14 cellular contexts compared by ENCODE assay signal in the genomic region with DNA sequence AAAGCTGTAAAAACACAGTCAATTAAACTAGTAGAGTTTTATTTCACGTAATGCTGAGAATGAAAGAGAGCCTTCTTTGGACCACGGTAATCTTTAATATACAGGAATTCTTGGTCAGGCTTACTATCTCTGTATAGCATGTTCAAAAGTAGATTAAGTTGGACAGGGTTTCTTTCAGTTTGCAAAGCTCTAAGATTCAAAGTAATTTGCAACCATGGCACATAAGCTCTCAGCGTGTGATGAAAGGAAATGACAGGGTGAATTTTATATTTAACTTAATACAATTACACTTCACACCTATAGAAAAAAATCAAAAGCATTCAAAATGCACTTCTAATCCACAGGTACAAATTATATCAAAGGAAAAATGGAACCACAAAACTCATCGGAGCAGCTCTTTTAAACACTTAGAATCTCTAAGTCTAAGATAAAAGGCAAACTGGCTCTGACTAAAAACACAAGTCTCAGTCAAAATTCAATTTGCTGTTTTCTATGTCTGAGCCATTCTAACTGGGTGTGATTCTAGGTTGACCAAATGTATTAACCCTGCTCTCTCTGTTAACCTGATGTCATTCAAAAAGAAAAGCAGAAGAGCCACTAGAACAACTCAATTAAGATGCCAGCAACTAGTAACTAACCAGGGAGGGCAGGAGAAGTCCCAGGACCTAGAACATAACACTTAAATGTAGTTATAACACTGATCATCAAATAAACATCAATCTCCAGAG.
DNase-seq lines count a peak whose midpoint lies in the region; ATAC-seq and TF ChIP-seq lines count a peak whose summit lies in the region.
"Had no signal": no experiment of that assay in that cellular context is flagged by ENCODE, and none has a peak within 500 bp of the region (broad histone marks: within the 10 kb centered on the region; RNA-seq: fewer than 3 reads in every experiment).

No MANE protein-coding gene starts in this region.

- CTCF ChIA-PET in PC-9 (lab: Charles Lee): interaction anchor here (0.6 kb wide), 1 partner anchor 179 kb away, joined by 3 read pairs; no protein-coding TSS in a partner anchor

- no peaks in the 10 kb centered on the region for H3K27me3 Mint-ChIP-seq in activated T-cell treated with anti-CD3 and anti-CD28 coated beads, Interleukin-2, amount 50 U/mL, for 72 hours (ENCODE audit: low read depth)
- H3K27me3 Mint-ChIP-seq: dendritic cell treated with granulocyte-macrophage colony-stimulating factor and Interleukin-4, amounts not matched to agents 40 ng/mL and 50 ng/mL, for 4 days; T-helper 17 cell had no signal

- intact Hi-C loops in spleen (cut with DNase I; ENCODE audit: low total_unique reads) (loop anchor here (5.0 to 10.0 kb wide), 2 partner anchors 65 to 107 kb away; no protein-coding TSS in a partner anchor), PC-9 (cut with micrococcal nuclease; ENCODE audit: unreplicated experiment) (no loop called here)

- TF ChIP-seq POLR2A in spleen (IDR thresholded peaks at IDR 0.05) (no peak), GM18505 (IDR thresholded peaks at IDR 0.05; ENCODE audit: borderline replicate concordance, extremely low read depth, insufficient read depth, insufficient read length) (no peak)

- no peaks in the 10 kb centered on the region for H3K9me3 Mint-ChIP-seq in activated T-cell treated with anti-CD3 and anti-CD28 coated beads, Interleukin-2, amount 50 U/mL, for 72 hours
- H3K9me3 Mint-ChIP-seq: dendritic cell treated with granulocyte-macrophage colony-stimulating factor and Interleukin-4, amounts not matched to agents 40 ng/mL and 50 ng/mL, for 4 days had no signal

- in situ Hi-C loops in GM13976 (cut with MboI; ENCODE audit: low sequenced_read_pairs, unreplicated experiment): no loop called here

- peak; percentile 88 for ATAC-seq in activated T-cell treated with anti-CD3 and anti-CD28 coated beads, Interleukin-2, amount 50 U/mL, for 72 hours (replicated peaks in 1 of 2)
- ATAC-seq in GM18505 (IDR thresholded peaks at IDR 0.05; ENCODE audit: unreplicated experiment): no peak
- ATAC-seq: T-helper 17 cell had no signal

- WGBS in spleen, 5 donors: 60 to 66% (median 63%) methylated on average over 4 of the region's 4 CpGs

- H2AFZ ChIP-seq in PC-9: no peak overlapping the region

- peak overlapping the region; percentile 49 for H3K27ac ChIP-seq in epithelial cell of prostate
- H3K27ac ChIP-seq in spleen: peak overlapping the region in 5 of 8 donors; percentile 4 to 36 (median 26)
- no peak overlapping the region for H3K27ac ChIP-seq in PC-9

- H3K36me3 ChIP-seq in spleen (no peaks in the 10 kb centered on the region), PC-9 (ENCODE audit: low read depth) (no peaks in the 10 kb centered on the region)

- no peak overlapping the region for H3K4me2 ChIP-seq in PC-9

- H3F3A ChIP-seq in PC-9 (ENCODE audit: insufficient read depth, low read depth): peaks cover 3% of the 10 kb centered on the region; the same call in 1 of the 2 replicates

- H3K36me3 Mint-ChIP-seq in activated T-cell treated with anti-CD3 and anti-CD28 coated beads, Interleukin-2, amount 50 U/mL, for 72 hours (ENCODE audit: insufficient read depth in 2 of 2): no peaks in the 10 kb centered on the region

- peaks cover 52% of the 10 kb centered on the region for H3K4me1 Mint-ChIP-seq in activated T-cell treated with anti-CD3 and anti-CD28 coated beads, Interleukin-2, amount 50 U/mL, for 72 hours (ENCODE audit: low read depth)

- H3K79me2 ChIP-seq in PC-9 (ENCODE audit: low read depth): peaks cover 88% of the 10 kb centered on the region

- no peak overlapping the region for H3K4me3 ChIP-seq in spleen
- H3K4me3 ChIP-seq in PC-9: no peak overlapping the region

- H3K4me1 ChIP-seq in spleen: peaks cover 41 to 90% (median 66%) of the 10 kb centered on the region in 6 donors
- H3K4me1 ChIP-seq in PC-9 (replicated peaks; ENCODE audit: insufficient read depth): peaks cover 16% of the 10 kb centered on the region

- TF ChIP-seq CTCF in spleen (IDR thresholded peaks at IDR 0.05 in 8 of 11, conservative IDR thresholded peaks at IDR 0.05 in 3 of 11): no peak
- no peak for TF ChIP-seq CTCF in GM13976 (IDR thresholded peaks at IDR 0.05; ENCODE audit: borderline replicate concordance, control extremely low read depth, extremely low read depth, insufficient read depth, missing control alignments)
- no peak for TF ChIP-seq CTCF in PC-9 (conservative IDR thresholded peaks at IDR 0.05)

- H3K27me3 ChIP-seq in spleen (replicated peaks in 1 of 7): no peaks in the 10 kb centered on the region
- no peaks in the 10 kb centered on the region for H3K27me3 ChIP-seq in PC-9 (ENCODE audit: insufficient read depth, low read depth)

- H4K20me1 ChIP-seq in PC-9 (ENCODE audit: insufficient read depth): peaks cover 31% of the 10 kb centered on the region

- no TSS peak for BruUV-seq in PC-9 (replicated peaks; lab: Mats Ljungman, UMichigan)

- no peaks in the 10 kb centered on the region for H3K9me2 ChIP-seq in PC-9 (ENCODE audit: insufficient read depth)

- POLR2A ChIA-PET in PC-9 (lab: Charles Lee; ENCODE audit: unreplicated experiment): no interaction called here

- DNase-seq in activated T-cell treated with anti-CD3 and anti-CD28 coated beads, Interleukin-2, amount 50 U/mL, for 72 hours: no peak
- DNase-seq in activated T-cell treated with anti-CD3 and anti-CD28 coated beads for 4 hours (no peak), OCI-M1 (lab: John Stamatoyannopoulos, UW) (peak; percentile 29), epithelial cell of prostate (ENCODE audit: low read depth, low spot score) (no peak), spleen (no peak), GM13976 (ENCODE audit: low spot score) (no peak), PC-9 (no peak)
- DNase-seq: anterior cingulate cortex; NCI-H1105; NCI-H446 treated with DMSO at 0.1 percent for 48 hours; stimulated activated CD8-positive, alpha-beta memory T cell treated with anti-CD3 and anti-CD28 coated beads, Interleukin-4, amount 100 ng/mL, for 48 hours; T-helper 17 cell had no signal

- peak overlapping the region; percentile 74 for H3K27ac Mint-ChIP-seq in activated T-cell treated with anti-CD3 and anti-CD28 coated beads, Interleukin-2, amount 50 U/mL, for 72 hours
- H3K27ac Mint-ChIP-seq: dendritic cell treated with granulocyte-macrophage colony-stimulating factor and Interleukin-4, amounts not matched to agents 40 ng/mL and 50 ng/mL, for 4 days; T-helper 17 cell had no signal

- no peaks in the 10 kb centered on the region for H3K9me3 ChIP-seq in spleen
- no peaks in the 10 kb centered on the region for H3K9me3 ChIP-seq in PC-9 (ENCODE audit: insufficient read depth, low read depth)

- peak overlapping the region; percentile 6 to 72 for H3K4me3 Mint-ChIP-seq in activated T-cell treated with anti-CD3 and anti-CD28 coated beads, Interleukin-2, amount 50 U/mL, for 72 hours
- H3K4me3 Mint-ChIP-seq: dendritic cell treated with granulocyte-macrophage colony-stimulating factor and Interleukin-4, amounts not matched to agents 40 ng/mL and 50 ng/mL, for 4 days had no signal
